In the genomic region with DNA sequence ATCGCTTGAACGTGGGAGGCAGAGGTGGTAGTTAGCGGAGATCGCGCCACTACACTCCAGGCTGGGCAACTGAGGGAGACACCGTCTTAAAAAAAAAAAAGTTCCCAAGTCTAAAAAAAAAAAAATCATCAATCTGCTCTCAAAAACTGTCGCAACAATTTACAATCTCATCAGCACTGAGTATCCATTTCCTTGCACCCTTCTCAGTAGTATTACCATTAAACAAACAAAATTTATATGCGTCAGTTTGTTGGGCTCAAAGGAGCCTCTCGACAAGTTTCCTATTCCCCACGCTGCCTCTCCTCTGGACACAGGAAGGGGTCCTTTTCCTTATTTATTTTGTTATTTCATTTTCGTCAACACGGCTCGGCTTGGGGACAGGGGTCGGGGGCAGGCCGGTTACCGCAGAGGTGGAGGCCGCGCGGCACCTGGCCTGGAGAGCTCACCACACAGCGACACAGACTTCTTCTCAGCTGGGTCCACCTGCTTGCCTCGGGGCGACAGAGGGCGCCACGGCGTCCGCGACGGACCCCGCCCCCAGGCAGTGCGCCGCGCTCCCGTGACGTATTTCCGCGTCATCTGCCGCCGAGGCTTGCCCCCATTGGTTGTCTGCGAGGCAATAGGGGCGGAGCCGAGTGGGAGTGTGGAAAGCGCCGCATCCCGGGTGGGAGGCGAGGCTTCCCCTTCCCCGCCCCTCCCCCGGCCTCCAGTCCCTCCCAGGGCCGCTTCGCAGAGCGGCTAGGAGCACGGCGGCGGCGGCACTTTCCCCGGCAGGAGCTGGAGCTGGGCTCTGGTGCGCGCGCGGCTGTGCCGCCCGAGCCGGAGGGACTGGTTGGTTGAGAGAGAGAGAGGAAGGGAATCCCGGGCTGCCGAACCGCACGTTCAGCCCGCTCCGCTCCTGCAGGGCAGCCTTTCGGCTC, we compare ENCODE assay signal across 1 cellular context.
TF ChIP-seq lines count a peak whose summit lies in the region.

Gene MAP2K1, plus strand, starts transcription at position 709 of the 920 bp plus-strand sequence. CDS start 436 bp downstream, outside the sequence.

TF ChIP-seq in K562, 482 proteins besides CTCF, POLR2A, EP300 and RAD21 (continued from another document and continues in another):
- TF ChIP-seq, protein P1, sequence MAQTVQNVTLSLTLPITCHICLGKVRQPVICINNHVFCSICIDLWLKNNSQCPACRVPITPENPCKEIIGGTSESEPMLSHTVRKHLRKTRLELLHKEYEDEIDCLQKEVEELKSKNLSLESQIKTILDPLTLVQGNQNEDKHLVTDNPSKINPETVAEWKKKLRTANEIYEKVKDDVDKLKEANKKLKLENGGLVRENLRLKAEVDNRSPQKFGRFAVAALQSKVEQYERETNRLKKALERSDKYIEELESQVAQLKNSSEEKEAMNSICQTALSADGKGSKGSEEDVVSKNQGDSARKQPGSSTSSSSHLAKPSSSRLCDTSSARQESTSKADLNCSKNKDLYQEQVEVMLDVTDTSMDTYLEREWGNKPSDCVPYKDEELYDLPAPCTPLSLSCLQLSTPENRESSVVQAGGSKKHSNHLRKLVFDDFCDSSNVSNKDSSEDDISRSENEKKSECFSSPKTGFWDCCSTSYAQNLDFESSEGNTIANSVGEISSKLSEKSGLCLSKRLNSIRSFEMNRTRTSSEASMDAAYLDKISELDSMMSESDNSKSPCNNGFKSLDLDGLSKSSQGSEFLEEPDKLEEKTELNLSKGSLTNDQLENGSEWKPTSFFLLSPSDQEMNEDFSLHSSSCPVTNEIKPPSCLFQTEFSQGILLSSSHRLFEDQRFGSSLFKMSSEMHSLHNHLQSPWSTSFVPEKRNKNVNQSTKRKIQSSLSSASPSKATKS (CRISPR knock-in tag; IDR thresholded peaks at IDR 0.05) = no peak
- TF ChIP-seq CBFB (CRISPR knock-in tag; IDR thresholded peaks at IDR 0.05) (no peak), EP400 (IDR thresholded peaks at IDR 0.05) (peak; percentile 93), GTF2F1 (IDR thresholded peaks at IDR 0.05; ENCODE audit: low read depth, low read length) (peak; percentile 72; the same call in 1 of the 2 replicates), PRMT5 (CRISPR knock-in tag; IDR thresholded peaks at IDR 0.05) (no peak), ESRRB (CRISPR knock-in tag; IDR thresholded peaks at IDR 0.05; ENCODE audit: borderline replicate concordance) (no peak), SAFB (IDR thresholded peaks at IDR 0.05; ENCODE audit: borderline replicate concordance, low read depth, low read length) (peak; percentile 85; the same call in 1 of the 2 replicates), SIX5 (IDR thresholded peaks at IDR 0.05; ENCODE audit: borderline replicate concordance in 1 of 2, insufficient read depth in 1 of 2, low read depth in 1 of 2, low read length in 2 of 2) (no peak), ZBTB7A (IDR thresholded peaks at IDR 0.05; ENCODE audit: borderline replicate concordance, control insufficient read depth, low read depth, low read length) (peak; percentile 65; the same call in 1 of the 2 replicates), LEF1 (IDR thresholded peaks at IDR 0.05) (0 out of 2 replicates have a peak, but pooled peaks have one; percentile 23), ZNF780A (CRISPR knock-in tag; IDR thresholded peaks at IDR 0.05) (no peak), RUNX1 (IDR thresholded peaks at IDR 0.05; ENCODE audit: low read depth) (no peak), KLF10 (CRISPR knock-in tag; IDR thresholded peaks at IDR 0.05) (no peak), ARID1B (IDR thresholded peaks at IDR 0.05) (no peak), NCOA4 (IDR thresholded peaks at IDR 0.05; ENCODE audit: partially characterized antibody) (no peak), RCOR1 (IDR thresholded peaks at IDR 0.05; ENCODE audit: borderline replicate concordance in 1 of 2, low read depth in 2 of 2, low read length in 2 of 2) (peak in 1 of 2 experiments; percentile 70; a peak in 2 of 4 replicates), PPARD (CRISPR knock-in tag; IDR thresholded peaks at IDR 0.05) (no peak), TEAD2 (tag; IDR thresholded peaks at IDR 0.05) (no peak), BDP1 (IDR thresholded peaks at IDR 0.05; ENCODE audit: insufficient read depth, insufficient read length) (no peak), PYGO2 (tag; IDR thresholded peaks at IDR 0.05) (no peak), ETV1 (tag; conservative IDR thresholded peaks at IDR 0.05; ENCODE audit: low read depth) (0 out of 2 replicates have a peak, but pooled peaks have one; percentile 15), FOXJ2 (tag; IDR thresholded peaks at IDR 0.05) (peak; percentile 62; the same call in 1 of the 2 replicates), RNF2 (IDR thresholded peaks at IDR 0.05) (peak; percentile 77; the same call in 1 of the 2 replicates), ZNF398 (CRISPR knock-in tag; IDR thresholded peaks at IDR 0.05) (no peak), JUND (IDR thresholded peaks at IDR 0.05; ENCODE audit: borderline replicate concordance, low read depth, low read length) (peak; percentile 73), JUND (tag; IDR thresholded peaks at IDR 0.05; ENCODE audit: borderline replicate concordance, low read depth, low read length) (peak; percentile 64; the same call in 1 of the 3 replicates), MYNN (IDR thresholded peaks at IDR 0.05) (no peak), MYNN (CRISPR knock-in tag; IDR thresholded peaks at IDR 0.05) (no peak), ZNF830 (CRISPR knock-in tag; IDR thresholded peaks at IDR 0.05) (no peak), ZNF395 (CRISPR knock-in tag; IDR thresholded peaks at IDR 0.05) (0 out of 2 replicates have a peak, but pooled peaks have one; percentile 13), EZH2 (IDR thresholded peaks at IDR 0.05; ENCODE audit: borderline replicate concordance, low read depth, low read length) (no peak), ZNF324 (CRISPR knock-in tag; IDR thresholded peaks at IDR 0.05) (no peak), HES1 (IDR thresholded peaks at IDR 0.05; ENCODE audit: low read depth) (0 out of 2 replicates have a peak, but pooled peaks have one; percentile 34), HBP1 (CRISPR knock-in tag; IDR thresholded peaks at IDR 0.05) (peak; percentile 31; the same call in 1 of the 2 replicates)
- TF ChIP-seq, protein P2, sequence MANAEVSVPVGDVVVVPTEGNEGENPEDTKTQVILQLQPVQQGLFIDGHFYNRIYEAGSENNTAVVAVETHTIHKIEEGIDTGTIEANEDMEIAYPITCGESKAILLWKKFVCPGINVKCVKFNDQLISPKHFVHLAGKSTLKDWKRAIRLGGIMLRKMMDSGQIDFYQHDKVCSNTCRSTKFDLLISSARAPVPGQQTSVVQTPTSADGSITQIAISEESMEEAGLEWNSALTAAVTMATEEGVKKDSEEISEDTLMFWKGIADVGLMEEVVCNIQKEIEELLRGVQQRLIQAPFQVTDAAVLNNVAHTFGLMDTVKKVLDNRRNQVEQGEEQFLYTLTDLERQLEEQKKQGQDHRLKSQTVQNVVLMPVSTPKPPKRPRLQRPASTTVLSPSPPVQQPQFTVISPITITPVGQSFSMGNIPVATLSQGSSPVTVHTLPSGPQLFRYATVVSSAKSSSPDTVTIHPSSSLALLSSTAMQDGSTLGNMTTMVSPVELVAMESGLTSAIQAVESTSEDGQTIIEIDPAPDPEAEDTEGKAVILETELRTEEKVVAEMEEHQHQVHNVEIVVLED (CRISPR knock-in tag; IDR thresholded peaks at IDR 0.05) = peak; percentile 83
- TF ChIP-seq, protein P3, sequence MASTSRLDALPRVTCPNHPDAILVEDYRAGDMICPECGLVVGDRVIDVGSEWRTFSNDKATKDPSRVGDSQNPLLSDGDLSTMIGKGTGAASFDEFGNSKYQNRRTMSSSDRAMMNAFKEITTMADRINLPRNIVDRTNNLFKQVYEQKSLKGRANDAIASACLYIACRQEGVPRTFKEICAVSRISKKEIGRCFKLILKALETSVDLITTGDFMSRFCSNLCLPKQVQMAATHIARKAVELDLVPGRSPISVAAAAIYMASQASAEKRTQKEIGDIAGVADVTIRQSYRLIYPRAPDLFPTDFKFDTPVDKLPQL (IDR thresholded peaks at IDR 0.05; ENCODE audit: extremely low read depth, insufficient read length) = no peak
- TF ChIP-seq, protein P4, sequence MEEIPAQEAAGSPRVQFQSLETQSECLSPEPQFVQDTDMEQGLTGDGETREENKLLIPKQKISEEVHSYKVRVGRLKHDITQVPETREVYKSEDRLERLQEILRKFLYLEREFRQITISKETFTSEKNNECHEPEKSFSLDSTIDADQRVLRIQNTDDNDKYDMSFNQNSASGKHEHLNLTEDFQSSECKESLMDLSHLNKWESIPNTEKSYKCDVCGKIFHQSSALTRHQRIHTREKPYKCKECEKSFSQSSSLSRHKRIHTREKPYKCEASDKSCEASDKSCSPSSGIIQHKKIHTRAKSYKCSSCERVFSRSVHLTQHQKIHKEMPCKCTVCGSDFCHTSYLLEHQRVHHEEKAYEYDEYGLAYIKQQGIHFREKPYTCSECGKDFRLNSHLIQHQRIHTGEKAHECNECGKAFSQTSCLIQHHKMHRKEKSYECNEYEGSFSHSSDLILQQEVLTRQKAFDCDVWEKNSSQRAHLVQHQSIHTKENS (CRISPR knock-in tag; IDR thresholded peaks at IDR 0.05) = no peak
- TF ChIP-seq, protein P5, sequence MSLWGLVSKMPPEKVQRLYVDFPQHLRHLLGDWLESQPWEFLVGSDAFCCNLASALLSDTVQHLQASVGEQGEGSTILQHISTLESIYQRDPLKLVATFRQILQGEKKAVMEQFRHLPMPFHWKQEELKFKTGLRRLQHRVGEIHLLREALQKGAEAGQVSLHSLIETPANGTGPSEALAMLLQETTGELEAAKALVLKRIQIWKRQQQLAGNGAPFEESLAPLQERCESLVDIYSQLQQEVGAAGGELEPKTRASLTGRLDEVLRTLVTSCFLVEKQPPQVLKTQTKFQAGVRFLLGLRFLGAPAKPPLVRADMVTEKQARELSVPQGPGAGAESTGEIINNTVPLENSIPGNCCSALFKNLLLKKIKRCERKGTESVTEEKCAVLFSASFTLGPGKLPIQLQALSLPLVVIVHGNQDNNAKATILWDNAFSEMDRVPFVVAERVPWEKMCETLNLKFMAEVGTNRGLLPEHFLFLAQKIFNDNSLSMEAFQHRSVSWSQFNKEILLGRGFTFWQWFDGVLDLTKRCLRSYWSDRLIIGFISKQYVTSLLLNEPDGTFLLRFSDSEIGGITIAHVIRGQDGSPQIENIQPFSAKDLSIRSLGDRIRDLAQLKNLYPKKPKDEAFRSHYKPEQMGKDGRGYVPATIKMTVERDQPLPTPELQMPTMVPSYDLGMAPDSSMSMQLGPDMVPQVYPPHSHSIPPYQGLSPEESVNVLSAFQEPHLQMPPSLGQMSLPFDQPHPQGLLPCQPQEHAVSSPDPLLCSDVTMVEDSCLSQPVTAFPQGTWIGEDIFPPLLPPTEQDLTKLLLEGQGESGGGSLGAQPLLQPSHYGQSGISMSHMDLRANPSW (CRISPR knock-in tag; IDR thresholded peaks at IDR 0.05) = no peak
- TF ChIP-seq, protein P6, sequence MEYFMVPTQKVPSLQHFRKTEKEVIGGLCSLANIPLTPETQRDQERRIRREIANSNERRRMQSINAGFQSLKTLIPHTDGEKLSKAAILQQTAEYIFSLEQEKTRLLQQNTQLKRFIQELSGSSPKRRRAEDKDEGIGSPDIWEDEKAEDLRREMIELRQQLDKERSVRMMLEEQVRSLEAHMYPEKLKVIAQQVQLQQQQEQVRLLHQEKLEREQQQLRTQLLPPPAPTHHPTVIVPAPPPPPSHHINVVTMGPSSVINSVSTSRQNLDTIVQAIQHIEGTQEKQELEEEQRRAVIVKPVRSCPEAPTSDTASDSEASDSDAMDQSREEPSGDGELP (CRISPR knock-in tag; IDR thresholded peaks at IDR 0.05; ENCODE audit: borderline replicate concordance) = peak; percentile 99
